Comparison of ENCODE assay signal across 12 cellular contexts in genomic region chr1:198663996-198664789, GRCh38. TPM values are rescaled to one million over a fixed set of nuclear protein-coding genes. Genes with fewer than 3 reads are reported as not detected.
A peak's percentile ranks its signal among the peaks of the same experiment; 100 is the strongest.
DNase-seq lines count a peak whose midpoint lies in the region; ATAC-seq and TF ChIP-seq lines count a peak whose summit lies in the region.
"Had no signal": no experiment of that assay in that cellular context is flagged by ENCODE, and none has a peak within 500 bp of the region (broad histone marks: within the 10 kb centered on the region; RNA-seq: fewer than 3 reads in every experiment).

No MANE protein-coding gene starts in this region.

- peak in 1 of 4 donors; percentile 11 for TF ChIP-seq POLR2A in esophagus squamous epithelium (IDR thresholded peaks at IDR 0.05)

- H3K9me3 Mint-ChIP-seq in activated T-cell treated with anti-CD3 and anti-CD28 coated beads, Interleukin-2, amount 50 U/mL, for 4 hours: no peaks in the 10 kb centered on the region
- H3K9me3 Mint-ChIP-seq in activated T-helper 2 cell treated with anti-CD3 and anti-CD28 coated beads, Interferon-gamma antibody, Interleukin-2, Interleukin-4, amounts not matched to agents 10 μg/mL and 5 μg/mL and 100 μg/mL, durations not matched to agents 14 hours and 24 hours and 36 hours: no peaks in the 10 kb centered on the region

- H3K36me3 ChIP-seq in Loucy (ENCODE audit: insufficient read depth, low read length) (peaks cover 60% of the 10 kb centered on the region), esophagus squamous epithelium (no peaks in the 10 kb centered on the region)
- H3K36me3 ChIP-seq: breast epithelium had no signal

- no peaks in the 10 kb centered on the region for H3K9me3 ChIP-seq in Loucy (ENCODE audit: insufficient read depth, low read depth, low read length)
- no peaks in the 10 kb centered on the region for H3K9me3 ChIP-seq in esophagus squamous epithelium
- H3K9me3 ChIP-seq: breast epithelium had no signal

- 54 to 64% methylated on average over 7 of the region's 7 CpGs for WGBS in esophagus squamous epithelium, 2 donors

- peaks cover 48% of the 10 kb centered on the region for H3K36me3 Mint-ChIP-seq in activated T-cell treated with anti-CD3 and anti-CD28 coated beads, Interleukin-2, amount 50 U/mL, for 4 hours (ENCODE audit: insufficient read depth)
- H3K36me3 Mint-ChIP-seq in activated T-helper 2 cell treated with anti-CD3 and anti-CD28 coated beads, Interferon-gamma antibody, Interleukin-2, Interleukin-4, amounts not matched to agents 10 μg/mL and 5 μg/mL and 100 μg/mL, durations not matched to agents 14 hours and 24 hours and 36 hours (ENCODE audit: low read depth): peaks cover 70% of the 10 kb centered on the region

- peaks cover 73% of the 10 kb centered on the region for H4K20me1 ChIP-seq in Loucy (ENCODE audit: insufficient read depth, low read length, poor library complexity, severe bottlenecking)

- peaks cover 77% of the 10 kb centered on the region for H3K4me1 ChIP-seq in Loucy (ENCODE audit: insufficient read depth, low read length, poor library complexity, severe bottlenecking)
- H3K4me1 ChIP-seq in esophagus squamous epithelium: no peaks in the 10 kb centered on the region
- H3K4me1 ChIP-seq: breast epithelium had no signal

- no peaks in the 10 kb centered on the region for H3K9me2 ChIP-seq in Loucy (replicated peaks; ENCODE audit: low read depth, low read length)

- H3K27ac ChIP-seq in skin epidermis (peak overlapping the region in 13 of 21 experiments; percentile 18 to 72 (median 45)), esophagus squamous epithelium (peak overlapping the region in 2 of 4 donors; percentile 22 to 51)
- H3K27ac ChIP-seq: breast epithelium had no signal

- peak overlapping the region; percentile 74 for H3K4me3 Mint-ChIP-seq in activated T-cell treated with anti-CD3 and anti-CD28 coated beads, Interleukin-2, amount 50 U/mL, for 4 hours
- peak overlapping the region; percentile 81 for H3K4me3 Mint-ChIP-seq in activated T-helper 2 cell treated with anti-CD3 and anti-CD28 coated beads, Interferon-gamma antibody, Interleukin-2, Interleukin-4, amounts not matched to agents 10 μg/mL and 5 μg/mL and 100 μg/mL, durations not matched to agents 14 hours and 24 hours and 36 hours (ENCODE audit: low read depth)

- H3K27me3 ChIP-seq in Loucy (ENCODE audit: insufficient read depth, low read length, poor library complexity, severe bottlenecking) (no peaks in the 10 kb centered on the region), esophagus squamous epithelium (no peaks in the 10 kb centered on the region)
- H3K27me3 ChIP-seq: breast epithelium had no signal

- peaks cover 99% of the 10 kb centered on the region for H3K79me2 ChIP-seq in Loucy (ENCODE audit: insufficient read depth, low read length)

- H3K9ac ChIP-seq in Loucy (ENCODE audit: low read depth, low read length, poor library complexity, severe bottlenecking): peak overlapping the region; percentile 47

- H3K4me1 Mint-ChIP-seq in activated T-cell treated with anti-CD3 and anti-CD28 coated beads, Interleukin-2, amount 50 U/mL, for 4 hours (ENCODE audit: low read depth): peaks cover 77% of the 10 kb centered on the region
- H3K4me1 Mint-ChIP-seq in activated T-helper 2 cell treated with anti-CD3 and anti-CD28 coated beads, Interferon-gamma antibody, Interleukin-2, Interleukin-4, amounts not matched to agents 10 μg/mL and 5 μg/mL and 100 μg/mL, durations not matched to agents 14 hours and 24 hours and 36 hours (ENCODE audit: low read depth): peaks cover 74% of the 10 kb centered on the region

- H2AFZ ChIP-seq in Loucy (ENCODE audit: low read length): no peak overlapping the region

- H3K27ac Mint-ChIP-seq in activated T-helper 2 cell treated with anti-CD3 and anti-CD28 coated beads, Interferon-gamma antibody, Interleukin-2, Interleukin-4, amounts not matched to agents 10 μg/mL and 5 μg/mL and 100 μg/mL, durations not matched to agents 14 hours and 24 hours and 36 hours: peak overlapping the region; percentile 91

- no peaks in the 10 kb centered on the region for H3K27me3 Mint-ChIP-seq in activated T-cell treated with anti-CD3 and anti-CD28 coated beads, Interleukin-2, amount 50 U/mL, for 4 hours (ENCODE audit: low read depth)
- no peaks in the 10 kb centered on the region for H3K27me3 Mint-ChIP-seq in activated T-helper 2 cell treated with anti-CD3 and anti-CD28 coated beads, Interferon-gamma antibody, Interleukin-2, Interleukin-4, amounts not matched to agents 10 μg/mL and 5 μg/mL and 100 μg/mL, durations not matched to agents 14 hours and 24 hours and 36 hours (ENCODE audit: low read depth)

- peak overlapping the region; percentile 44 for H3K4me2 ChIP-seq in Loucy (ENCODE audit: low read depth, low read length, poor library complexity, severe bottlenecking)

- TF ChIP-seq CTCF in Loucy (conservative IDR thresholded peaks at IDR 0.05; ENCODE audit: low read length): no peak
- TF ChIP-seq CTCF in esophagus squamous epithelium (IDR thresholded peaks at IDR 0.05): no peak

- peak overlapping the region; percentile 3 for H3K4me3 ChIP-seq in Loucy (ENCODE audit: low read length, poor library complexity, severe bottlenecking)
- H3K4me3 ChIP-seq in skin epidermis: no peak overlapping the region
- H3K4me3 ChIP-seq in esophagus squamous epithelium: no peak overlapping the region
- H3K4me3 ChIP-seq: breast epithelium had no signal

- ATAC-seq in activated T-cell treated with anti-CD3 and anti-CD28 coated beads, Interleukin-2, amount 50 U/mL, for 4 hours: peak in 1 of 2 donors; percentile 11

- peaks cover 17% of the 10 kb centered on the region for H3F3A ChIP-seq in Loucy (ENCODE audit: low read depth)

- DNase-seq in activated T-cell treated with anti-CD3 and anti-CD28 coated beads, Interleukin-2, amount 50 U/mL, for 4 hours: no peak
- DNase-seq in activated T-cell treated with anti-CD3 and anti-CD28 coated beads for 4 hours (no peak), esophagus squamous epithelium (lab: John Stamatoyannopoulos, UW) (no peak), HUDEP-2 (lab: John Stamatoyannopoulos, UW; ENCODE audit: unreplicated experiment in 76 of 76) (no peak), amygdala (lab: John Stamatoyannopoulos, UW) (no peak)
- DNase-seq in activated T-helper 2 cell treated with anti-CD3 and anti-CD28 coated beads, Interferon-gamma antibody, Interleukin-2, Interleukin-4, amounts not matched to agents 10 μg/mL and 5 μg/mL and 100 μg/mL, durations not matched to agents 14 hours and 24 hours and 36 hours (ENCODE audit: low spot score): no peak
- DNase-seq: foreskin fibroblast, GOT3 had no signal

- intact Hi-C loops in activated T-helper 2 cell treated with anti-CD3 and anti-CD28 coated beads, Interferon-gamma antibody, Interleukin-2, Interleukin-4, amounts not matched to agents 10 μg/mL and 5 μg/mL and 100 μg/mL, durations not matched to agents 14 hours and 24 hours and 36 hours (cut with micrococcal nuclease): no loop called here
- intact Hi-C loops in esophagus squamous epithelium (cut with DNase I): no loop called here

RNA-seq across cellular contexts. Expression of gene PTPRC, which starts 25.4 kb away (rescaled TPM):
- 100 to 1,000 TPM; 181 to 243 (median 224) TPM for total RNA-seq in activated T-cell treated with anti-CD3 and anti-CD28 coated beads, Interleukin-2, amount 50 U/mL, for 4 hours
- 321 and 333 TPM in 2 replicates for total RNA-seq in activated T-helper 2 cell treated with anti-CD3 and anti-CD28 coated beads, Interferon-gamma antibody, Interleukin-2, Interleukin-4, amounts not matched to agents 10 μg/mL and 5 μg/mL and 100 μg/mL, durations not matched to agents 14 hours and 24 hours and 36 hours
- 10 to 100 TPM in 3 of 4 donors, 1 to 10 TPM in 1; 9.2 to 39.1 (median 14.9) TPM for total RNA-seq in esophagus squamous epithelium
- total RNA-seq: lung microvascular endothelial cell had no signal
